11 cellular contexts compared by ENCODE assay signal in the genomic region with DNA sequence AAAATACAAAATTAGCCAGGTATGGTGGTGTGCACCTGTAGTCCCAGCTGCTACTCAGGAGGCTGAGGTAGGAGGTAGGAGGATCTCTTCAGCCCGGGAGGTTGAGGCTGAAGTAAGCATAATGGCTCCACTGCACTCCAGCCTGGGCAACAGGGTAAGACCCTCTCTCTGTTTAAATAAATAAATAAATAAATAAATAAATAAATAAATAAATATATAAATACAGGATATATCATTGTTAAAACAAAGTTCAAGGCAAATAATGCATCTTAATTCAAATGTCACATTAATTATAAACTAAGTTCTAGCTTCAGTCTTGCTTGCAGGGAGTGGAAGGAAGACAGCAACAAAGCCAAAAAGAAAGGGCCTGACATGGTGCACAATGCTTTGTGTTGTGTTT.
"Had no signal": no experiment of that assay in that cellular context is flagged by ENCODE, and none has a peak within 500 bp of the region (broad histone marks: within the 10 kb centered on the region; RNA-seq: fewer than 3 reads in every experiment).

No MANE protein-coding gene starts in this region.

- FAIRE-seq: H1, H54 had no signal

- DNase-seq: GM23248, GOT3, H7, H9, HCEC 1CT, HFFc6 had no signal

- H3K36me3 ChIP-seq: HAP-1 had no signal

- ATAC-seq: GM23338, HCT116 had no signal

- H3K27ac ChIP-seq: GM23248 had no signal

- H3K4me1 ChIP-seq: HAP-1 had no signal

- H3K9me3 ChIP-seq: HAP-1 had no signal

- H3K4me2 ChIP-seq: GM23338 had no signal

- H3K4me3 ChIP-seq: GM23248, GM23338, HAP-1 had no signal
